19 cellular contexts compared by ENCODE assay signal in genomic region chr10:122468220-122468922, GRCh38. TPM values are rescaled to one million over a fixed set of nuclear protein-coding genes. Genes with fewer than 3 reads are reported as not detected.
DNase-seq lines count a peak whose midpoint lies in the region; ATAC-seq, FAIRE-seq and TF ChIP-seq lines count a peak whose summit lies in the region.
"Had no signal": no experiment of that assay in that cellular context is flagged by ENCODE, and none has a peak within 500 bp of the region (broad histone marks: within the 10 kb centered on the region; RNA-seq: fewer than 3 reads in every experiment).

No MANE protein-coding gene starts in this region.

- peak overlapping the region; percentile 26 for H3K4me2 ChIP-seq in endothelial cell of umbilical vein (ENCODE audit: insufficient read depth, low read length)
- H3K4me2 ChIP-seq in PC-9 = no peak overlapping the region

- no peak overlapping the region for H2AFZ ChIP-seq in ACC112 (ENCODE audit: low read length, unreplicated experiment)
- no peak overlapping the region for H2AFZ ChIP-seq in endothelial cell of umbilical vein (ENCODE audit: low read depth, low read length)
- no peak overlapping the region for H2AFZ ChIP-seq in PC-9

- H3K9ac ChIP-seq in endothelial cell of umbilical vein (replicated peaks; ENCODE audit: extremely low read depth, insufficient read depth, low read length) = no peak overlapping the region

- no TSS peak for BruUV-seq in endothelial cell of umbilical vein (replicated peaks; lab: Mats Ljungman, UMichigan)
- BruUV-seq in PC-9 (replicated peaks; lab: Mats Ljungman, UMichigan) = no TSS peak

- no peaks in the 10 kb centered on the region for H3K9me2 ChIP-seq in PC-9 (ENCODE audit: insufficient read depth)

- no peak for FAIRE-seq in endothelial cell of umbilical vein (lab: Jason Lieb, UNC)

- H3K27ac ChIP-seq in ACC112 (ENCODE audit: low read depth, low read length) (peak overlapping the region; percentile 96), endothelial cell of umbilical vein (ENCODE audit: insufficient read depth, low read depth, low read length) (peak overlapping the region; percentile 32), psoas muscle (peak overlapping the region; percentile 76), PC-9 (no peak overlapping the region)
- H3K27ac ChIP-seq: colonic mucosa had no signal

- 0 out of 2 replicates have a peak, but pooled peaks cover 8% of the 10 kb centered on the region for H3K36me3 ChIP-seq in ACC112 (ENCODE audit: insufficient read depth, low read length)
- H3K36me3 ChIP-seq in endothelial cell of umbilical vein (ENCODE audit: control insufficient read depth in 2 of 2, extremely low read depth in 1 of 2, insufficient read depth in 2 of 2, low read length in 2 of 2) = no peaks in the 10 kb centered on the region
- H3K36me3 ChIP-seq in psoas muscle (ENCODE audit: insufficient read depth in 1 of 2, low read depth in 1 of 2) = no peaks in the 10 kb centered on the region
- no peaks in the 10 kb centered on the region for H3K36me3 ChIP-seq in PC-9 (ENCODE audit: low read depth)
- H3K36me3 ChIP-seq: colonic mucosa had no signal

- H3K4me3 ChIP-seq in ACC112 (ENCODE audit: low read depth, low read length) = peak overlapping the region; percentile 40; the same call in 1 of the 2 replicates
- no peak overlapping the region for H3K4me3 ChIP-seq in endothelial cell of umbilical vein (replicated peaks in 1 of 3; ENCODE audit: insufficient read depth in 1 of 3, low read depth in 1 of 3, low read length in 3 of 3)
- H3K4me3 ChIP-seq in psoas muscle = no peak overlapping the region
- no peak overlapping the region for H3K4me3 ChIP-seq in PC-9
- H3K4me3 ChIP-seq: colonic mucosa, heart right ventricle, mucosa of descending colon had no signal

- no peak for TF ChIP-seq POLR2A in endothelial cell of umbilical vein (IDR thresholded peaks at IDR 0.05; ENCODE audit: low read depth, low read length)

- H3K9me3 ChIP-seq in endothelial cell of umbilical vein (replicated peaks; ENCODE audit: control insufficient read depth, insufficient read depth, low read length) = no peaks in the 10 kb centered on the region
- no peaks in the 10 kb centered on the region for H3K9me3 ChIP-seq in psoas muscle
- H3K9me3 ChIP-seq in PC-9 (ENCODE audit: insufficient read depth, low read depth) = no peaks in the 10 kb centered on the region
- H3K9me3 ChIP-seq: colonic mucosa, heart right ventricle, mucosa of descending colon had no signal

- 60 to 67% (median 62%) methylated on average over 6 of the region's 6 CpGs for WGBS in psoas muscle, 3 donors

- POLR2A ChIA-PET in endothelial cell of umbilical vein (lab: Charles Lee) (interaction anchor here (0.8 kb wide), 1 partner anchor 686 kb away, joined by 3 read pairs; the partner anchor contains the start of gene BUB3), PC-9 (lab: Charles Lee; ENCODE audit: unreplicated experiment) (no interaction called here)

- H3F3A ChIP-seq in PC-9 (ENCODE audit: insufficient read depth, low read depth) = no peaks in the 10 kb centered on the region

- intact Hi-C loops in endothelial cell of umbilical vein (cut with micrococcal nuclease) = loop anchor here (10.0 kb wide), 1 partner anchor 1946 kb away; the partner anchor contains the start of gene OAT
- intact Hi-C loops in psoas muscle (cut with DNase I) = loop anchor here (5.0 to 10.0 kb wide), 2 partner anchors 94 to 96 kb away; partner anchors contain the start of gene DMBT1 (in 2 of the 2)
- intact Hi-C loops in PC-9 (cut with micrococcal nuclease; ENCODE audit: unreplicated experiment) = no loop called here

- peaks cover 84% of the 10 kb centered on the region for H3K4me1 ChIP-seq in ACC112 (ENCODE audit: control insufficient read depth, insufficient read depth, low read length, unreplicated experiment)
- H3K4me1 ChIP-seq in endothelial cell of umbilical vein (ENCODE audit: control insufficient read depth, extremely low read depth, insufficient read depth, low read length) = peaks cover 22% of the 10 kb centered on the region
- H3K4me1 ChIP-seq in psoas muscle = peaks cover 24% of the 10 kb centered on the region
- H3K4me1 ChIP-seq in PC-9 (replicated peaks; ENCODE audit: insufficient read depth) = 0 out of 2 replicates have a peak, but pooled peaks cover 5% of the 10 kb centered on the region
- H3K4me1 ChIP-seq: colonic mucosa had no signal

- no peaks in the 10 kb centered on the region for H3K27me3 ChIP-seq in ACC112 (ENCODE audit: insufficient read depth, low read length)
- no peaks in the 10 kb centered on the region for H3K27me3 ChIP-seq in endothelial cell of umbilical vein (ENCODE audit: control insufficient read depth in 2 of 2, insufficient read depth in 2 of 2, low read length in 2 of 2)
- H3K27me3 ChIP-seq in psoas muscle (ENCODE audit: insufficient read depth in 3 of 3, low read length in 2 of 3) = no peaks in the 10 kb centered on the region
- peaks cover 7% of the 10 kb centered on the region for H3K27me3 ChIP-seq in PC-9 (ENCODE audit: insufficient read depth, low read depth)

- no peaks in the 10 kb centered on the region for H3K9me1 ChIP-seq in endothelial cell of umbilical vein (replicated peaks; ENCODE audit: control insufficient read depth, extremely low read depth, insufficient read depth, low read length)

- H3K79me2 ChIP-seq in ACC112 (ENCODE audit: control insufficient read depth, insufficient read depth, low read length, unreplicated experiment) = peaks cover 90% of the 10 kb centered on the region
- peaks cover 18% of the 10 kb centered on the region for H3K79me2 ChIP-seq in endothelial cell of umbilical vein (ENCODE audit: control insufficient read depth, insufficient read depth, low read length)
- H3K79me2 ChIP-seq in PC-9 (ENCODE audit: low read depth) = no peaks in the 10 kb centered on the region

- dilution Hi-C loops in endothelial cell of umbilical vein (cut with MboI; ENCODE audit: extremely low pct_ligation_motif_present, low sequenced_read_pairs) = no loop called here

- DNase-seq in NCI-H146 (lab: John Stamatoyannopoulos, UW) (peak; percentile 39), endothelial cell of umbilical vein (ENCODE audit: low read depth, low spot score) (no peak), psoas muscle (no peak), SKM-1 (lab: John Stamatoyannopoulos, UW; ENCODE audit: unreplicated experiment) (no peak), DMS153 (lab: John Stamatoyannopoulos, UW) (no peak), PC-9 (no peak), NCI-H1436 (lab: John Stamatoyannopoulos, UW) (no peak)
- DNase-seq: activated CD4-positive, alpha-beta T cell treated with anti-CD3 and anti-CD28 coated beads, Interleukin-2, amount 50 U/mL, for 48 hours; activated naive CD8-positive, alpha-beta T cell treated with anti-CD3 and anti-CD28 coated beads, Interleukin-2, amount 50 U/mL, for 24 hours; activated T-cell treated with anti-CD3 and anti-CD28 coated beads, Interleukin-2, amount 50 U/mL, for 72 hours; colonic mucosa; heart right ventricle; Karpas-422; mucosa of descending colon; NCI-H187 treated with DMSO at 0.1 percent for 48 hours; NCI-H510A treated with DMSO at 0.1 percent for 48 hours; stimulated activated naive B cell treated with anti-CD40 and anti-IgM and Interleukin-4, amounts not matched to agents 10 μg/mL and 1 μg/mL and 100 μg/mL, for 72 hours had no signal

- no peaks in the 10 kb centered on the region for H4K20me1 ChIP-seq in endothelial cell of umbilical vein (replicated peaks; ENCODE audit: control insufficient read depth, extremely low read depth, insufficient read depth, low read length)
- H4K20me1 ChIP-seq in PC-9 (ENCODE audit: insufficient read depth) = no peaks in the 10 kb centered on the region

- CTCF ChIA-PET in endothelial cell of umbilical vein (lab: Charles Lee) = interaction anchor here (1.1 to 1.9 kb wide), 8 partner anchors 10 to 189 kb away, joined by 3 to 19 read pairs (median 4); no protein-coding TSS in a partner anchor
- CTCF ChIA-PET in PC-9 (lab: Charles Lee) = interaction anchor here (0.7 to 1.5 kb wide), 2 partner anchors 97 to 578 kb away, joined by 4 to 5 read pairs; no protein-coding TSS in a partner anchor

- ATAC-seq in psoas muscle = peak; percentile 56 to 84 (median 80)
- ATAC-seq: activated naive CD8-positive, alpha-beta T cell treated with anti-CD3 and anti-CD28 coated beads, Interleukin-2, amount 50 U/mL, for 24 hours; activated T-cell treated with anti-CD3 and anti-CD28 coated beads, Interleukin-2, amount 50 U/mL, for 72 hours; stimulated activated naive B cell treated with anti-CD40 and anti-IgM and Interleukin-4, amounts not matched to agents 10 μg/mL and 1 μg/mL and 100 μg/mL, for 72 hours had no signal

- TF ChIP-seq CTCF in endothelial cell of umbilical vein (IDR thresholded peaks at IDR 0.05; ENCODE audit: extremely low read depth in 1 of 2, insufficient read depth in 1 of 2, low read depth in 1 of 2, low read length in 2 of 2) (no peak), psoas muscle (IDR thresholded peaks at IDR 0.05) (no peak), PC-9 (conservative IDR thresholded peaks at IDR 0.05) (no peak)

TF ChIP-seq in endothelial cell of umbilical vein, 7 proteins besides CTCF, POLR2A, EP300 and RAD21 (continues in another document):
- TF ChIP-seq GATA2 (IDR thresholded peaks at IDR 0.05; ENCODE audit: insufficient read depth, insufficient read length, low read depth, low read length) = no peak
- TF ChIP-seq MYC (IDR thresholded peaks at IDR 0.05; ENCODE audit: low read depth, low read length) = no peak

RNA-seq across cellular contexts. Expression of gene HTRA1, which starts 7.0 kb away (rescaled TPM):
- 192 and 255 TPM in 2 replicates for total RNA-seq in endothelial cell of umbilical vein
- polyA plus RNA-seq in endothelial cell of umbilical vein = 270 and 309 TPM in 2 replicates
- 255 and 265 TPM in 2 replicates for polyA plus RNA-seq in endothelial cell of umbilical vein (2011; cell fraction: cytosol; rRNA removed)
- polyA plus RNA-seq in endothelial cell of umbilical vein (2011; cell fraction: nucleus; rRNA removed) = 148 TPM in 2 replicates
- polyA plus RNA-seq in endothelial cell of umbilical vein (2012) = 177 and 200 TPM in 2 replicates
- polyA minus RNA-seq in endothelial cell of umbilical vein = 97.3 and 139 TPM in 2 replicates
- polyA minus RNA-seq in endothelial cell of umbilical vein (2011; cell fraction: cytosol; rRNA and poly(A)+ RNA removed) = 16.6 TPM
- 27.5 and 29.2 TPM in 2 replicates for polyA minus RNA-seq in endothelial cell of umbilical vein (2011; cell fraction: nucleus; rRNA and poly(A)+ RNA removed)
- total RNA-seq in psoas muscle = 10 to 100 TPM; 11.6 to 30.8 (median 13.2) TPM
- polyA plus RNA-seq in psoas muscle = 10 to 100 TPM; 11.4 to 18.7 (median 11.5) TPM
- 14.9 and 18.0 TPM in 2 replicates for total RNA-seq in PC-9 (2021)
- total RNA-seq: activated T-cell treated with anti-CD3 and anti-CD28 coated beads, Interleukin-2, amount 50 U/mL, for 72 hours had no signal

RNA-seq across cellular contexts. Expression of gene ARMS2, which starts 13.9 kb away (rescaled TPM):
- total RNA-seq in endothelial cell of umbilical vein = not detected in 2 replicates
- not detected in 2 replicates for polyA plus RNA-seq in endothelial cell of umbilical vein
- polyA plus RNA-seq in endothelial cell of umbilical vein (2011; cell fraction: cytosol; rRNA removed) = not detected in 2 replicates
- not detected in 2 replicates for polyA plus RNA-seq in endothelial cell of umbilical vein (2011; cell fraction: nucleus; rRNA removed)
- polyA plus RNA-seq in endothelial cell of umbilical vein (2012) = not detected in 2 replicates
- 0.63 TPM in 1 of 2 replicates, not detected in the other for polyA minus RNA-seq in endothelial cell of umbilical vein
- polyA minus RNA-seq in endothelial cell of umbilical vein (2011; cell fraction: cytosol; rRNA and poly(A)+ RNA removed) = not detected
- polyA minus RNA-seq in endothelial cell of umbilical vein (2011; cell fraction: nucleus; rRNA and poly(A)+ RNA removed) = not detected in 2 replicates
- not detected for total RNA-seq in psoas muscle
- under 1 TPM in 1 of 3 donors, not detected in 2; 0.47 TPM for polyA plus RNA-seq in psoas muscle
- total RNA-seq in PC-9 (2021) = not detected in 2 replicates
- total RNA-seq: activated T-cell treated with anti-CD3 and anti-CD28 coated beads, Interleukin-2, amount 50 U/mL, for 72 hours; colonic mucosa; mucosa of descending colon; occipital lobe had no signal
- polyA plus RNA-seq: heart right ventricle had no signal
